ENCODE assay signal across 9 cellular contexts in the genomic region with DNA sequence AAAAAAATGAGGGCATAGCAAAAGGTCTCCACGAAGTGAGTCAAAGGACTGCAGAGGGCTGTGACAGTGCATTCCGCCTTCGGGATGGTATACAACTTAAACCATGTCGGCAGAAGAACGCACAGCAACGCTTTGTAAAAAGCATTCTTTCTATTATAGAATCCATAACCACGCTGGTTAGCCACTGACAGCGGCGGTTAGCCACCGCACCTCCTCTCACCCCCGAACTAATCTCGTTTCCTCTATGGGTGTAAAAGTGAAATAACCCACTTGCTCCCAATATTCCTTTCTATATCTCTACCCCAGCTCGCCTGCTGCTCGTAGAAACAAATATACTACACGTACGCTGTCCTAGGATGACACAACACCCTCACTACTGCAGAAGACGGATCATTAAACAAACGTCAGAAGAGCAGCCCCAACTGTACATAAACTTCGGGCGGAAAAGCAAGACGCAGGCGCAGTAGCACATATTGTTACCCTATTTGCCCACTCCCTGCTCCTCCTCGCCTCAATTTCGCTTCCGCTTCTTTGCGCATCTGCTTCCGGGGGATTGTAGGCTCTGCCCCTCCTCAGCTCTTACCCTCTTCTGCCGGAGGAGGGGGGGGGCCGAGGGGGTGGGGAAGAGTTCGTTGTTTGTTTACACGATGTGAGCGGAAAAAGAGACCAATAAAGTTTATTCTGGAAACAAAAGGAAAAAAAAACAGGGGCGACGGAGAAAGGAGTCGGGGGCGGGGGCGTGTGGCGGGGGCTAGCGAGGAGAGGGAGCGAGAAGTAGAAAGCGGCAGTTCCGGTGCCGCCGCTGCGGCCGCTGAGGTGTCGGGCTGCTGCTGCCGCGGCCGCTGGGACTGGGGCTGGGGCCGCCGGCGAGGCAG. TPM values are rescaled to one million over a fixed set of nuclear protein-coding genes. Genes with fewer than 3 reads are reported as not detected.
DNase-seq lines count a peak whose midpoint lies in the region; ATAC-seq, FAIRE-seq and TF ChIP-seq lines count a peak whose summit lies in the region.
"Had no signal": no experiment of that assay in that cellular context is flagged by ENCODE, and none has a peak within 500 bp of the region (broad histone marks: within the 10 kb centered on the region; RNA-seq: fewer than 3 reads in every experiment).

A gene (plus strand): TSS at position 787 of the 875 bp plus-strand sequence. CDS start 50,469 bp downstream, outside the sequence.

- peak; percentile 66 for ATAC-seq in GM19025 (IDR thresholded peaks at IDR 0.05; ENCODE audit: low read depth, unreplicated experiment)
- ATAC-seq in HG03342 (IDR thresholded peaks at IDR 0.05; ENCODE audit: unreplicated experiment), result peak; percentile 74
- peak; percentile 82 for ATAC-seq in central memory CD8-positive, alpha-beta T cell (replicated peaks; ENCODE audit: extremely low read depth, poor library complexity, severe bottlenecking)

- dilution Hi-C loops in keratinocyte (cut with MboI; ENCODE audit: extremely low pct_ligation_motif_present, low sequenced_read_pairs), result no loop called here

- no peaks in the 10 kb centered on the region for H3K9me1 ChIP-seq in keratinocyte (ENCODE audit: control insufficient read depth, extremely low read depth, insufficient read depth, low read length)

- peaks cover 10% of the 10 kb centered on the region for H3K36me3 Mint-ChIP-seq in central memory CD8-positive, alpha-beta T cell (ENCODE audit: insufficient read depth)

- H2AFZ ChIP-seq in keratinocyte (ENCODE audit: control insufficient read depth, low read length), result peak within 1 kb of the TSS; percentile 99

- H4K20me1 ChIP-seq in keratinocyte (ENCODE audit: control insufficient read depth, extremely low read depth, insufficient read depth, low read length), result no peaks in the 10 kb centered on the region

- H3K27ac Mint-ChIP-seq in central memory CD8-positive, alpha-beta T cell (ENCODE audit: low read depth), result no peak within 1 kb of the TSS

- peaks cover 44% of the 10 kb centered on the region for H3K79me2 ChIP-seq in keratinocyte (ENCODE audit: control insufficient read depth, insufficient read depth, low read length)

- no peaks in the 10 kb centered on the region for H3K9me3 ChIP-seq in keratinocyte (ENCODE audit: control insufficient read depth, low read depth, low read length)

- peaks cover 33% of the 10 kb centered on the region for H3K4me1 Mint-ChIP-seq in central memory CD8-positive, alpha-beta T cell

- no peaks in the 10 kb centered on the region for H3K9me3 Mint-ChIP-seq in central memory CD8-positive, alpha-beta T cell

- peak within 1 kb of the TSS; percentile 90 for H3K4me2 ChIP-seq in keratinocyte (ENCODE audit: control insufficient read depth, extremely low read depth, insufficient read depth, low read depth, low read length)

- H3K4me3 ChIP-seq in AG09309 (ENCODE audit: control insufficient read depth, low read depth, low read length) (peak within 1 kb of the TSS; percentile 86), keratinocyte (ENCODE audit: control insufficient read depth in 2 of 3, extremely low read depth in 1 of 3, insufficient read depth in 2 of 3, low read depth in 1 of 3, low read length in 3 of 3) (peak within 1 kb of the TSS; percentile 86 to 99 (median 97))

- H3K4me3 Mint-ChIP-seq in central memory CD8-positive, alpha-beta T cell, result no peak within 1 kb of the TSS

- peak within 1 kb of the TSS; percentile 92 for H3K9ac ChIP-seq in keratinocyte (ENCODE audit: control insufficient read depth, extremely low read depth, insufficient read depth, low read length)

- TF ChIP-seq CTCF in AG09309 (IDR thresholded peaks at IDR 0.05; ENCODE audit: control insufficient read depth, insufficient read depth, low read depth, low read length, missing control alignments), result no peak
- TF ChIP-seq CTCF in keratinocyte (optimal IDR thresholded peaks at IDR 0.05 in 1 of 3, IDR thresholded peaks at IDR 0.05 in 1 of 3, conservative IDR thresholded peaks at IDR 0.05 in 1 of 3; ENCODE audit: extremely low read depth in 1 of 3, insufficient read depth in 2 of 3, low read length in 3 of 3), result no peak

- no peaks in the 10 kb centered on the region for H3K36me3 ChIP-seq in keratinocyte (ENCODE audit: control insufficient read depth in 2 of 2, extremely low read depth in 1 of 2, insufficient read depth in 2 of 2, low read length in 2 of 2)

- H3K27me3 ChIP-seq in keratinocyte (ENCODE audit: control insufficient read depth, extremely low read depth, insufficient read depth, low read length), result no peaks in the 10 kb centered on the region

- H3K27me3 Mint-ChIP-seq in central memory CD8-positive, alpha-beta T cell, result peaks cover 8% of the 10 kb centered on the region

- H3K4me1 ChIP-seq in keratinocyte (ENCODE audit: control insufficient read depth, extremely low read depth, insufficient read depth, low read length), result peaks cover 9% of the 10 kb centered on the region

- DNase-seq in AG09309 (ENCODE audit: low read depth) (peak; percentile 93), NCI-H446 (lab: John Stamatoyannopoulos, UW) (peak; percentile 96), keratinocyte (ENCODE audit: low read depth, low spot score) (peak; percentile 77)
- peak; percentile 94 for DNase-seq in activated CD4-positive, CD25-positive, alpha-beta regulatory T cell treated with anti-CD3 and anti-CD28 coated beads, Interleukin-2, amount 50 U/mL, for 16 hours (ENCODE audit: low read depth, low spot score)
- peak; percentile 82 to 91 for DNase-seq in central memory CD8-positive, alpha-beta T cell (ENCODE audit: low spot score in 2 of 2)
- DNase-seq in stimulated activated CD4-positive, alpha-beta T cell treated with anti-CD3 and anti-CD28 coated beads, Interleukin-15, amount 100 ng/mL, for 1 hour (ENCODE audit: low read depth in 1 of 2, low spot score in 1 of 2), result peak; percentile 74 to 84

- H3K27ac ChIP-seq in keratinocyte (ENCODE audit: control insufficient read depth, insufficient read depth, low read length), result peak within 1 kb of the TSS; percentile 79

- peak; percentile 86 for FAIRE-seq in keratinocyte (lab: Jason Lieb, UNC)
- FAIRE-seq: colon had no signal

RNA-seq across cellular contexts. Expression of the gene that starts here (rescaled TPM):
- polyA plus RNA-seq in keratinocyte, result 7.5 to 12.0 TPM (median 7.7 TPM) in 3 replicates
- 16.1 TPM for polyA plus RNA-seq in keratinocyte (2011; ENCODE audit: low read depth)
- polyA plus RNA-seq in keratinocyte (2011; cell fraction: cytosol; rRNA removed), result 5.9 and 12.7 TPM in 2 replicates
- 9.3 and 12.0 TPM in 2 replicates for polyA plus RNA-seq in keratinocyte (2011; cell fraction: nucleus; rRNA removed)
- 7.8 and 9.7 TPM in 2 replicates for polyA plus RNA-seq in keratinocyte (2012; ENCODE audit: low replicate concordance)
- 1.4 to 21.1 TPM (median 9.5 TPM) in 3 replicates for polyA minus RNA-seq in keratinocyte
- polyA minus RNA-seq in keratinocyte (2011; cell fraction: cytosol; rRNA and poly(A)+ RNA removed), result 18.4 TPM
- 14.0 and 23.7 TPM in 2 replicates for polyA minus RNA-seq in keratinocyte (2011; cell fraction: nucleus; rRNA and poly(A)+ RNA removed)

Comparison
In these comparisons a context has a peak if more than half of its experiments do, and no peak if none do; other contexts are left out.
1. Peak in every context shown above with its lines: DNase-seq, ATAC-seq, H3K4me3 ChIP-seq and H3K27ac ChIP-seq.